ENCODE assay signal across 1 cellular context in the genomic region with DNA sequence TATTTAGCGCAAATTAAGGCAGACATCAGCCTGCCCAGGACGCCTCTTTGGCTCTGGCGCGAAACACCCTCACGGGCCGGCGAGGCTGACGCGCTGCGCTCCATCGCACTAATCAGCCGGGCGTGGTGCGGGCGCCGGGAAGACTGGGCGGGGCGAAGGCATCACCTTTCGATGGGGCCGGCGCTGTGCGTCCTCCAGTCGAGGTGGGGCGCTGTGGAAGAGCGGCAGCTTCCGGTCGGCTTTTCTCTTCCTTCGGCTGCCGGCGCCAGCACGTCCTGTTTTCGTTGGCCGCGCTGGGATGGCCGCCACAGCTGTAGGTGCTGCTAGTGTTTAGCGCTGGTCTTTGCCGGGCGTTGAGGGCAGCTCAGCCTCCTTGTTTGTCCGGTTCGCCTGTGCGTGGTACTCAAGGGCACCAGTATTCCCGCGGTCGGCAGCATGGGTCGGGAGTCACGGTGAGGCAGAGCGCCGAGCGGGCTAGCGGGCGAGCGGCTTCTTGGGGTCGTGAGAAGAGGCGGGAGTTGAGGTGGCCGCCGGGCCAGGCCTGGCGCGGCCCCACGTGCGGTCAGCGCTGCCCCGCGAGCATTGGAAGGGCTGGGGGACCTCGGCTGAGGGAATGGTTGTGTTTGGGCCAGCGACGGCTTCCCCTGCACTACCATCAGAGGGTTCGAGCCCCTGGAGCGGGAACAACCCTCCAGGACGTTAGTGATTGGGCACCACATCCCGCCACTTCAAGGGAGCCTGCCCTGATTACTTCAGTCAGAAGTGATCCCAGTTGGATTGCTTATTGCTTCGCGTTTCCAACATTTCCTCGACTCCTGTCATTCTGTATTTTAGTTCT.
TF ChIP-seq lines count a peak whose summit lies in the region.

A gene with protein sequence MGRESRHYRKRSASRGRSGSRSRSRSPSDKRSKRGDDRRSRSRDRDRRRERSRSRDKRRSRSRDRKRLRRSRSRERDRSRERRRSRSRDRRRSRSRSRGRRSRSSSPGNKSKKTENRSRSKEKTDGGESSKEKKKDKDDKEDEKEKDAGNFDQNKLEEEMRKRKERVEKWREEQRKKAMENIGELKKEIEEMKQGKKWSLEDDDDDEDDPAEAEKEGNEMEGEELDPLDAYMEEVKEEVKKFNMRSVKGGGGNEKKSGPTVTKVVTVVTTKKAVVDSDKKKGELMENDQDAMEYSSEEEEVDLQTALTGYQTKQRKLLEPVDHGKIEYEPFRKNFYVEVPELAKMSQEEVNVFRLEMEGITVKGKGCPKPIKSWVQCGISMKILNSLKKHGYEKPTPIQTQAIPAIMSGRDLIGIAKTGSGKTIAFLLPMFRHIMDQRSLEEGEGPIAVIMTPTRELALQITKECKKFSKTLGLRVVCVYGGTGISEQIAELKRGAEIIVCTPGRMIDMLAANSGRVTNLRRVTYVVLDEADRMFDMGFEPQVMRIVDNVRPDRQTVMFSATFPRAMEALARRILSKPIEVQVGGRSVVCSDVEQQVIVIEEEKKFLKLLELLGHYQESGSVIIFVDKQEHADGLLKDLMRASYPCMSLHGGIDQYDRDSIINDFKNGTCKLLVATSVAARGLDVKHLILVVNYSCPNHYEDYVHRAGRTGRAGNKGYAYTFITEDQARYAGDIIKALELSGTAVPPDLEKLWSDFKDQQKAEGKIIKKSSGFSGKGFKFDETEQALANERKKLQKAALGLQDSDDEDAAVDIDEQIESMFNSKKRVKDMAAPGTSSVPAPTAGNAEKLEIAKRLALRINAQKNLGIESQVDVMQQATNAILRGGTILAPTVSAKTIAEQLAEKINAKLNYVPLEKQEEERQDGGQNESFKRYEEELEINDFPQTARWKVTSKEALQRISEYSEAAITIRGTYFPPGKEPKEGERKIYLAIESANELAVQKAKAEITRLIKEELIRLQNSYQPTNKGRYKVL (plus strand): TSS at position 276 of the 838 bp plus-strand sequence. CDS start 160 bp downstream, at position 436.

TF ChIP-seq in K562, 482 proteins besides CTCF, POLR2A, EP300 and RAD21 (continued from another document and continues in another):
- TF ChIP-seq PPARD (CRISPR knock-in tag; IDR thresholded peaks at IDR 0.05) (no peak), C11orf30 (IDR thresholded peaks at IDR 0.05; ENCODE audit: low read depth) (peak; percentile 98), NUFIP1 (IDR thresholded peaks at IDR 0.05; ENCODE audit: partially characterized antibody) (peak; percentile 29), ZNF316 (IDR thresholded peaks at IDR 0.05) (no peak), ADNP (tag; IDR thresholded peaks at IDR 0.05) (no peak), GTF2E2 (tag; IDR thresholded peaks at IDR 0.05) (peak; percentile 81; the same call in 1 of the 2 replicates), TBL1XR1 (IDR thresholded peaks at IDR 0.05; ENCODE audit: low read length in 2 of 2) (peak; percentile 46 to 74; a peak in 1 of 4 replicates), ZNF282 (CRISPR knock-in tag; IDR thresholded peaks at IDR 0.05) (no peak; the same call in 1 of the 2 replicates), E2F3 (CRISPR knock-in tag; IDR thresholded peaks at IDR 0.05) (peak; percentile 85; the same call in 1 of the 2 replicates), ZNF184 (CRISPR knock-in tag; IDR thresholded peaks at IDR 0.05) (no peak), ZNF79 (CRISPR knock-in tag; IDR thresholded peaks at IDR 0.05; ENCODE audit: low read depth) (no peak), TRIM24 (IDR thresholded peaks at IDR 0.05) (peak in 1 of 2 experiments; percentile 29; a peak in 1 of 4 replicates), RFX7 (CRISPR knock-in tag; IDR thresholded peaks at IDR 0.05) (no peak), NFIC (IDR thresholded peaks at IDR 0.05) (peak; percentile 18; the same call in 1 of the 2 replicates), NBN (IDR thresholded peaks at IDR 0.05; ENCODE audit: low read depth) (no peak; the same call in 1 of the 2 replicates), KDM2B (CRISPR knock-in tag; IDR thresholded peaks at IDR 0.05) (no peak), ATF7 (IDR thresholded peaks at IDR 0.05) (peak; percentile 87), ASH1L (IDR thresholded peaks at IDR 0.05; ENCODE audit: borderline replicate concordance, low read depth, partially characterized antibody) (no peak), PHF20 (IDR thresholded peaks at IDR 0.05; ENCODE audit: partially characterized antibody) (peak; percentile 89), ATF1 (CRISPR knock-in tag; IDR thresholded peaks at IDR 0.05) (no peak), ATF1 (tag; IDR thresholded peaks at IDR 0.05) (peak; percentile 85), SPI1 (IDR thresholded peaks at IDR 0.05; ENCODE audit: borderline replicate concordance, low read depth, low read length) (peak; percentile 63; the same call in 1 of the 2 replicates), ZNF224 (CRISPR knock-in tag; IDR thresholded peaks at IDR 0.05) (peak; percentile 58; the same call in 1 of the 2 replicates), TAL1 (IDR thresholded peaks at IDR 0.05) (no peak), GATAD2A (IDR thresholded peaks at IDR 0.05) (peak; percentile 78; the same call in 1 of the 2 replicates), FOXP1 (CRISPR knock-in tag; IDR thresholded peaks at IDR 0.05) (peak; percentile 85), HNRNPL (IDR thresholded peaks at IDR 0.05; ENCODE audit: low read depth, low read length) (peak; percentile 68; the same call in 1 of the 2 replicates), ETV6 (IDR thresholded peaks at IDR 0.05; ENCODE audit: borderline replicate concordance in 1 of 2, low read depth in 2 of 2, low read length in 1 of 2) (peak in 1 of 2 experiments; percentile 22; a peak in 1 of 4 replicates), ETV6 (CRISPR knock-in tag; IDR thresholded peaks at IDR 0.05; ENCODE audit: borderline replicate concordance) (no peak; the same call in 1 of the 2 replicates), TEAD4 (IDR thresholded peaks at IDR 0.05; ENCODE audit: low read length) (peak; percentile 15; the same call in 1 of the 2 replicates), TEAD4 (CRISPR knock-in tag; IDR thresholded peaks at IDR 0.05; ENCODE audit: borderline replicate concordance) (0 out of 2 replicates have a peak, but pooled peaks have one; percentile 28), YY1 (IDR thresholded peaks at IDR 0.05; ENCODE audit: borderline replicate concordance in 1 of 3, control insufficient read depth in 1 of 3, extremely low read depth in 1 of 3, insufficient read depth in 3 of 3, insufficient read length in 1 of 3, insufficient replicate concordance in 2 of 3, low read depth in 1 of 3, low read length in 2 of 3) (peak; percentile 66 to 94 (median 89)), TARDBP (IDR thresholded peaks at IDR 0.05) (peak; percentile 13; the same call in 1 of the 2 replicates), CHCHD3 (CRISPR knock-in tag; IDR thresholded peaks at IDR 0.05) (no peak), NCOA4 (IDR thresholded peaks at IDR 0.05; ENCODE audit: partially characterized antibody) (no peak), KDM1A (IDR thresholded peaks at IDR 0.05) (peak in 1 of 2 experiments; percentile 50; a peak in 1 of 4 replicates), U2AF2 (optimal IDR thresholded peaks at IDR 0.05; ENCODE audit: low read depth, low read length) (no peak), FOXM1 (IDR thresholded peaks at IDR 0.05; ENCODE audit: low read depth) (no peak), FOXM1 (CRISPR knock-in tag; IDR thresholded peaks at IDR 0.05; ENCODE audit: low read depth) (peak; percentile 95), STAT5B (CRISPR knock-in tag; IDR thresholded peaks at IDR 0.05) (no peak), ZFX (CRISPR knock-in tag; IDR thresholded peaks at IDR 0.05) (peak; percentile 87), BHLHE40 (IDR thresholded peaks at IDR 0.05; ENCODE audit: low read length) (peak; percentile 79), CREM (IDR thresholded peaks at IDR 0.05; ENCODE audit: low read depth) (peak; percentile 89), CC2D1A (IDR thresholded peaks at IDR 0.05) (peak; percentile 83)
- TF ChIP-seq, protein P1, sequence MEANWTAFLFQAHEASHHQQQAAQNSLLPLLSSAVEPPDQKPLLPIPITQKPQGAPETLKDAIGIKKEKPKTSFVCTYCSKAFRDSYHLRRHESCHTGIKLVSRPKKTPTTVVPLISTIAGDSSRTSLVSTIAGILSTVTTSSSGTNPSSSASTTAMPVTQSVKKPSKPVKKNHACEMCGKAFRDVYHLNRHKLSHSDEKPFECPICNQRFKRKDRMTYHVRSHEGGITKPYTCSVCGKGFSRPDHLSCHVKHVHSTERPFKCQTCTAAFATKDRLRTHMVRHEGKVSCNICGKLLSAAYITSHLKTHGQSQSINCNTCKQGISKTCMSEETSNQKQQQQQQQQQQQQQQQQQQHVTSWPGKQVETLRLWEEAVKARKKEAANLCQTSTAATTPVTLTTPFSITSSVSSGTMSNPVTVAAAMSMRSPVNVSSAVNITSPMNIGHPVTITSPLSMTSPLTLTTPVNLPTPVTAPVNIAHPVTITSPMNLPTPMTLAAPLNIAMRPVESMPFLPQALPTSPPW (CRISPR knock-in tag; IDR thresholded peaks at IDR 0.05) = peak; percentile 40
- TF ChIP-seq, protein P2, sequence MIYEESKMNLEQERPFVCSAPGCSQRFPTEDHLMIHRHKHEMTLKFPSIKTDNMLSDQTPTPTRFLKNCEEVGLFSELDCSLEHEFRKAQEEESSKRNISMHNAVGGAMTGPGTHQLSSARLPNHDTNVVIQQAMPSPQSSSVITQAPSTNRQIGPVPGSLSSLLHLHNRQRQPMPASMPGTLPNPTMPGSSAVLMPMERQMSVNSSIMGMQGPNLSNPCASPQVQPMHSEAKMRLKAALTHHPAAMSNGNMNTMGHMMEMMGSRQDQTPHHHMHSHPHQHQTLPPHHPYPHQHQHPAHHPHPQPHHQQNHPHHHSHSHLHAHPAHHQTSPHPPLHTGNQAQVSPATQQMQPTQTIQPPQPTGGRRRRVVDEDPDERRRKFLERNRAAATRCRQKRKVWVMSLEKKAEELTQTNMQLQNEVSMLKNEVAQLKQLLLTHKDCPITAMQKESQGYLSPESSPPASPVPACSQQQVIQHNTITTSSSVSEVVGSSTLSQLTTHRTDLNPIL (CRISPR knock-in tag; IDR thresholded peaks at IDR 0.05) = no peak
- TF ChIP-seq, protein P3, sequence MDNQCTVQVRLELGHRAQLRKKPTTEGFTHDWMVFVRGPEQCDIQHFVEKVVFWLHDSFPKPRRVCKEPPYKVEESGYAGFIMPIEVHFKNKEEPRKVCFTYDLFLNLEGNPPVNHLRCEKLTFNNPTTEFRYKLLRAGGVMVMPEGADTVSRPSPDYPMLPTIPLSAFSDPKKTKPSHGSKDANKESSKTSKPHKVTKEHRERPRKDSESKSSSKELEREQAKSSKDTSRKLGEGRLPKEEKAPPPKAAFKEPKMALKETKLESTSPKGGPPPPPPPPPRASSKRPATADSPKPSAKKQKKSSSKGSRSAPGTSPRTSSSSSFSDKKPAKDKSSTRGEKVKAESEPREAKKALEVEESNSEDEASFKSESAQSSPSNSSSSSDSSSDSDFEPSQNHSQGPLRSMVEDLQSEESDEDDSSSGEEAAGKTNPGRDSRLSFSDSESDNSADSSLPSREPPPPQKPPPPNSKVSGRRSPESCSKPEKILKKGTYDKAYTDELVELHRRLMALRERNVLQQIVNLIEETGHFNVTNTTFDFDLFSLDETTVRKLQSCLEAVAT (IDR thresholded peaks at IDR 0.05) = peak in 1 of 2 experiments; percentile 30; a peak in 1 of 4 replicates
- TF ChIP-seq, protein P4, sequence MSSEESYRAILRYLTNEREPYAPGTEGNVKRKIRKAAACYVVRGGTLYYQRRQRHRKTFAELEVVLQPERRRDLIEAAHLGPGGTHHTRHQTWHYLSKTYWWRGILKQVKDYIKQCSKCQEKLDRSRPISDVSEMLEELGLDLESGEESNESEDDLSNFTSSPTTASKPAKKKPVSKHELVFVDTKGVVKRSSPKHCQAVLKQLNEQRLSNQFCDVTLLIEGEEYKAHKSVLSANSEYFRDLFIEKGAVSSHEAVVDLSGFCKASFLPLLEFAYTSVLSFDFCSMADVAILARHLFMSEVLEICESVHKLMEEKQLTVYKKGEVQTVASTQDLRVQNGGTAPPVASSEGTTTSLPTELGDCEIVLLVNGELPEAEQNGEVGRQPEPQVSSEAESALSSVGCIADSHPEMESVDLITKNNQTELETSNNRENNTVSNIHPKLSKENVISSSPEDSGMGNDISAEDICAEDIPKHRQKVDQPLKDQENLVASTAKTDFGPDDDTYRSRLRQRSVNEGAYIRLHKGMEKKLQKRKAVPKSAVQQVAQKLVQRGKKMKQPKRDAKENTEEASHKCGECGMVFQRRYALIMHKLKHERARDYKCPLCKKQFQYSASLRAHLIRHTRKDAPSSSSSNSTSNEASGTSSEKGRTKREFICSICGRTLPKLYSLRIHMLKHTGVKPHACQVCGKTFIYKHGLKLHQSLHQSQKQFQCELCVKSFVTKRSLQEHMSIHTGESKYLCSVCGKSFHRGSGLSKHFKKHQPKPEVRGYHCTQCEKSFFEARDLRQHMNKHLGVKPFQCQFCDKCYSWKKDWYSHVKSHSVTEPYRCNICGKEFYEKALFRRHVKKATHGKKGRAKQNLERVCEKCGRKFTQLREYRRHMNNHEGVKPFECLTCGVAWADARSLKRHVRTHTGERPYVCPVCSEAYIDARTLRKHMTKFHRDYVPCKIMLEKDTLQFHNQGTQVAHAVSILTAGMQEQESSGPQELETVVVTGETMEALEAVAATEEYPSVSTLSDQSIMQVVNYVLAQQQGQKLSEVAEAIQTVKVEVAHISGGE (CRISPR knock-in tag; IDR thresholded peaks at IDR 0.05) = peak in 1 of 3 experiments; percentile 80; a peak in 2 of 6 replicates
- TF ChIP-seq, protein P5, sequence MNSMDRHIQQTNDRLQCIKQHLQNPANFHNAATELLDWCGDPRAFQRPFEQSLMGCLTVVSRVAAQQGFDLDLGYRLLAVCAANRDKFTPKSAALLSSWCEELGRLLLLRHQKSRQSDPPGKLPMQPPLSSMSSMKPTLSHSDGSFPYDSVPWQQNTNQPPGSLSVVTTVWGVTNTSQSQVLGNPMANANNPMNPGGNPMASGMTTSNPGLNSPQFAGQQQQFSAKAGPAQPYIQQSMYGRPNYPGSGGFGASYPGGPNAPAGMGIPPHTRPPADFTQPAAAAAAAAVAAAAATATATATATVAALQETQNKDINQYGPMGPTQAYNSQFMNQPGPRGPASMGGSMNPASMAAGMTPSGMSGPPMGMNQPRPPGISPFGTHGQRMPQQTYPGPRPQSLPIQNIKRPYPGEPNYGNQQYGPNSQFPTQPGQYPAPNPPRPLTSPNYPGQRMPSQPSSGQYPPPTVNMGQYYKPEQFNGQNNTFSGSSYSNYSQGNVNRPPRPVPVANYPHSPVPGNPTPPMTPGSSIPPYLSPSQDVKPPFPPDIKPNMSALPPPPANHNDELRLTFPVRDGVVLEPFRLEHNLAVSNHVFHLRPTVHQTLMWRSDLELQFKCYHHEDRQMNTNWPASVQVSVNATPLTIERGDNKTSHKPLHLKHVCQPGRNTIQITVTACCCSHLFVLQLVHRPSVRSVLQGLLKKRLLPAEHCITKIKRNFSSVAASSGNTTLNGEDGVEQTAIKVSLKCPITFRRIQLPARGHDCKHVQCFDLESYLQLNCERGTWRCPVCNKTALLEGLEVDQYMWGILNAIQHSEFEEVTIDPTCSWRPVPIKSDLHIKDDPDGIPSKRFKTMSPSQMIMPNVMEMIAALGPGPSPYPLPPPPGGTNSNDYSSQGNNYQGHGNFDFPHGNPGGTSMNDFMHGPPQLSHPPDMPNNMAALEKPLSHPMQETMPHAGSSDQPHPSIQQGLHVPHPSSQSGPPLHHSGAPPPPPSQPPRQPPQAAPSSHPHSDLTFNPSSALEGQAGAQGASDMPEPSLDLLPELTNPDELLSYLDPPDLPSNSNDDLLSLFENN (IDR thresholded peaks at IDR 0.05; ENCODE audit: low read depth in 2 of 2, low read length in 2 of 2) = 0 out of 4 replicates have a peak, but pooled peaks of 1 of the 2 experiments have one; percentile 10
- TF ChIP-seq, protein P6, sequence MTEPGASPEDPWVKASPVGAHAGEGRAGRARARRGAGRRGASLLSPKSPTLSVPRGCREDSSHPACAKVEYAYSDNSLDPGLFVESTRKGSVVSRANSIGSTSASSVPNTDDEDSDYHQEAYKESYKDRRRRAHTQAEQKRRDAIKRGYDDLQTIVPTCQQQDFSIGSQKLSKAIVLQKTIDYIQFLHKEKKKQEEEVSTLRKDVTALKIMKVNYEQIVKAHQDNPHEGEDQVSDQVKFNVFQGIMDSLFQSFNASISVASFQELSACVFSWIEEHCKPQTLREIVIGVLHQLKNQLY (CRISPR knock-in tag; conservative IDR thresholded peaks at IDR 0.05) = 0 out of 4 replicates have a peak, but pooled peaks of 1 of the 2 experiments have one; percentile 44
